8 cellular contexts compared by ENCODE assay signal in the genomic region with DNA sequence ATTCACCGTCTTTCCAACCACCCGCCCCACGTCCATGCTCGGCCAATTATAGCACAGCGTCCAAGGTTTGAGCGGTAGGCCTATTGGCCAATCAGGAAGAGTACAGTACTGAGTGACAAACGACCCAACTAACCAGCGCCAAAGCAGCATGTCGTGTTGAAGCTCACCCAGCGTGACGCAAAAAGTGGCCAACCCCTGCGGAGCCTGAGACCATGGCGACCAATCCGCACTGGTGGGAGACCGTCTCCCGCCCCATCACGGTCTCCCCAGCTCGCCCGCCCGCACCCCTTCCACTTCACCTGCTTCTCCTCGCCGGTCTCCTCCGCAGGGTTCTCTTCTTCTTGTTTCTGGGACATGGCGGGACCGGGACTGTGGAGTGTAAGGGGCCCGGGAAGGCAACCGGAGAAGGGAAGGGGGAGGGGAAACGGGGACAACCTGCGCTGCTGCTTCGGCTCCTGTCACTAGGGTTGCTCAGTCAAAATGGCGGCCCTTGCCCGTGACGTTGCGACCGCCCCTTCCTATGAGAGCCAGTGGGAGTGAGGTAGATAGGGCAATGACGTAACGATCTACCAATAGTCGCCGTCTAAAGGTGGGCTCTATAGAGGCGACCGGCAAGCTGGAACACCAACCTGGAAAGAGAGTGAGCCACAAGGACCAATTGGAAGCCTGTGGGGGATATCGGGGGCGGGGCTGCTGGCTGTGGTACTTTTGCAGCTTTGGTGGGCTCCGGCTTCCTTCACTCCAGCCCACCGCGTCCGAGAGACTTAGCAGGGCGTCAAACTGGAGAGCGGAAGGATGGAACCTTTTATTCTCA.
DNase-seq lines count a peak whose midpoint lies in the region; ATAC-seq lines count a peak whose summit lies in the region.

A gene with protein sequence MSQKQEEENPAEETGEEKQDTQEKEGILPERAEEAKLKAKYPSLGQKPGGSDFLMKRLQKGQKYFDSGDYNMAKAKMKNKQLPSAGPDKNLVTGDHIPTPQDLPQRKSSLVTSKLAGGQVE (minus strand): TSS at position 498 of the 814 bp plus-strand sequence. CDS start 142 bp downstream, at position 356.

- H3K36me3 ChIP-seq in BLaER1, result peaks cover 36% of the 10 kb centered on the region

- peaks cover 26% of the 10 kb centered on the region for H3K4me1 ChIP-seq in BLaER1

- H4K20me1 ChIP-seq in BLaER1, result peaks cover 16% of the 10 kb centered on the region; the same call in 1 of the 2 replicates

- DNase-seq in NCI-H524 treated with DMSO at 0.1 percent for 48 hours (lab: John Stamatoyannopoulos, UW) (peak; percentile 89), kidney glomerular epithelial cell (lab: John Stamatoyannopoulos, UW) (peak; percentile 99)
- DNase-seq in activated CD4-positive, alpha-beta T cell treated with anti-CD3 and anti-CD28 coated beads for 4 hours, result peak; percentile 94 to 95
- DNase-seq in stimulated activated CD4-positive, alpha-beta T cell treated with anti-CD3 and anti-CD28 coated beads, Interleukin-1b, Interleukin-23, amount 100 ng/mL, for 1 hour (ENCODE audit: low read depth in 2 of 2), result peak; percentile 82 to 88

- H3K27me3 ChIP-seq in BLaER1, result no peaks in the 10 kb centered on the region

- H3K4me3 ChIP-seq in BLaER1, result peak within 1 kb of the TSS; percentile 73

- no peaks in the 10 kb centered on the region for H3K9me3 ChIP-seq in BLaER1

- ATAC-seq in GM19324 (IDR thresholded peaks at IDR 0.05; ENCODE audit: low FRiP score, unreplicated experiment), result peak; percentile 96
- peak; percentile 91 for ATAC-seq in HG03460 (IDR thresholded peaks at IDR 0.05; ENCODE audit: unreplicated experiment)

- H3K9ac ChIP-seq in BLaER1, result peak within 1 kb of the TSS; percentile 88

- H3K27ac ChIP-seq in BLaER1, result peak within 1 kb of the TSS; percentile 91
- peak within 1 kb of the TSS; percentile 99 for H3K27ac ChIP-seq in cingulate gyrus (ENCODE audit: low read depth, low read length)

- H3K4me2 ChIP-seq in BLaER1, result peak within 1 kb of the TSS; percentile 78

Comparison
In these comparisons a context has a peak if more than half of its experiments do, and no peak if none do; other contexts are left out.
1. Peak in every context shown above with its lines: DNase-seq, ATAC-seq, H3K4me3 ChIP-seq and H3K27ac ChIP-seq.